Comparison of ENCODE assay signal across 10 cellular contexts in genomic region chr3:184757010-184757651, GRCh38. TPM values are rescaled to one million over a fixed set of nuclear protein-coding genes. Genes with fewer than 3 reads are reported as not detected.
DNase-seq lines count a peak whose midpoint lies in the region; ATAC-seq and TF ChIP-seq lines count a peak whose summit lies in the region.
"Had no signal": no experiment of that assay in that cellular context is flagged by ENCODE, and none has a peak within 500 bp of the region (broad histone marks: within the 10 kb centered on the region; RNA-seq: fewer than 3 reads in every experiment).

No MANE protein-coding gene starts in this region.

- 58% methylated on average over 17 of the region's 17 CpGs for WGBS in esophagus muscularis mucosa

- peak overlapping the region in 3 of 4 donors; percentile 1 to 38 (median 19) for H3K4me3 ChIP-seq in esophagus muscularis mucosa
- H3K4me3 ChIP-seq: pancreas had no signal

- H3K4me1 Mint-ChIP-seq in nephron progenitor cell (peaks cover 64% of the 10 kb centered on the region), endothelial cell (ENCODE audit: unreplicated experiment) (peaks cover 8% of the 10 kb centered on the region)

- H3K27ac ChIP-seq in esophagus muscularis mucosa (replicated peaks in 1 of 4), result peak overlapping the region; percentile 52 to 76 (median 62)

- H3K4me3 Mint-ChIP-seq in nephron progenitor cell (peak overlapping the region; percentile 58), endothelial cell (ENCODE audit: unreplicated experiment) (no peak overlapping the region)

- H3K36me3 ChIP-seq in esophagus muscularis mucosa, result no peaks in the 10 kb centered on the region
- H3K36me3 ChIP-seq: pancreas had no signal

- no peak for TF ChIP-seq EP300 in esophagus muscularis mucosa (IDR thresholded peaks at IDR 0.05)

- ATAC-seq in GM18868 (IDR thresholded peaks at IDR 0.05; ENCODE audit: unreplicated experiment), result no peak

- DNase-seq in AG08395 (ENCODE audit: low spot score), result peak; percentile 94
- DNase-seq in NCI-H460 (ENCODE audit: extremely low read depth, low read depth), result peak; percentile 9
- no peak for DNase-seq in esophagus muscularis mucosa (ENCODE audit: extremely low spot score)
- peak; percentile 45 for DNase-seq in nephron progenitor cell
- DNase-seq in endothelial cell (ENCODE audit: low spot score), result no peak
- no peak for DNase-seq in RKO (ENCODE audit: low spot score)
- no peak for DNase-seq in glomerular visceral epithelial cell (ENCODE audit: extremely low spot score)
- DNase-seq: DND-41, pancreas had no signal

- no peaks in the 10 kb centered on the region for H3K9me3 ChIP-seq in esophagus muscularis mucosa
- H3K9me3 ChIP-seq: pancreas had no signal

- peak overlapping the region; percentile 55 for H3K27ac Mint-ChIP-seq in nephron progenitor cell
- no peak overlapping the region for H3K27ac Mint-ChIP-seq in endothelial cell (ENCODE audit: unreplicated experiment)

- H3K4me1 ChIP-seq in esophagus muscularis mucosa, result peaks cover 7 to 44% (median 39%) of the 10 kb centered on the region in 4 donors

- H3K27me3 ChIP-seq in esophagus muscularis mucosa, result no peaks in the 10 kb centered on the region
- H3K27me3 ChIP-seq: pancreas had no signal

- H3K36me3 Mint-ChIP-seq in nephron progenitor cell (ENCODE audit: low read depth), result no peaks in the 10 kb centered on the region
- H3K36me3 Mint-ChIP-seq in endothelial cell (ENCODE audit: low read depth, unreplicated experiment), result no peaks in the 10 kb centered on the region

- intact Hi-C loops in esophagus muscularis mucosa (cut with DNase I), result no loop called here

- peaks cover 5% of the 10 kb centered on the region for H3K9me3 Mint-ChIP-seq in nephron progenitor cell
- no peaks in the 10 kb centered on the region for H3K9me3 Mint-ChIP-seq in endothelial cell (ENCODE audit: unreplicated experiment)

- no peak for TF ChIP-seq CTCF in esophagus muscularis mucosa (IDR thresholded peaks at IDR 0.05)
- no peak for TF ChIP-seq CTCF in nephron progenitor cell (IDR thresholded peaks at IDR 0.05)
- no peak for TF ChIP-seq CTCF in endothelial cell (IDR thresholded peaks at IDR 0.05; ENCODE audit: unreplicated experiment)

- no peak for TF ChIP-seq POLR2A in esophagus muscularis mucosa (IDR thresholded peaks at IDR 0.05; ENCODE audit: low read depth)

- H3K27me3 Mint-ChIP-seq in nephron progenitor cell (ENCODE audit: low read depth, poor library complexity), result peaks cover 18% of the 10 kb centered on the region
- H3K27me3 Mint-ChIP-seq in endothelial cell (ENCODE audit: unreplicated experiment), result peaks cover 12% of the 10 kb centered on the region

RNA-seq across cellular contexts. Expression of gene MAGEF1, which starts 45.3 kb away (rescaled TPM):
- 13.1 and 13.6 TPM in 2 replicates for total RNA-seq in NCI-H460 (2014; rRNA removed; shearing (Covaris generic))
- 20.2 and 29.0 TPM in 2 replicates for polyA plus RNA-seq in NCI-H460 (2014; cell fraction: nucleus; rRNA removed)
- total RNA-seq in esophagus muscularis mucosa, result 10 to 100 TPM; 23.5 to 50.9 (median 34.1) TPM
- 22.9 TPM for total RNA-seq in endothelial cell (ENCODE audit: unreplicated experiment)

RNA-seq across cellular contexts. Expression of gene VPS8, which starts 54.8 kb away (rescaled TPM):
- total RNA-seq in NCI-H460 (2014; rRNA removed; shearing (Covaris generic)), result 23.1 and 25.1 TPM in 2 replicates
- polyA plus RNA-seq in NCI-H460 (2014; cell fraction: nucleus; rRNA removed), result 14.1 and 21.2 TPM in 2 replicates
- 10 to 100 TPM; 31.0 to 39.0 (median 32.6) TPM for total RNA-seq in esophagus muscularis mucosa
- total RNA-seq in endothelial cell (ENCODE audit: unreplicated experiment), result 59.8 TPM

Comparison
In these comparisons a context has a peak if more than half of its experiments do, and no peak if none do; other contexts are left out.
1. DNase-seq: peak in AG08395 (single experiment), NCI-H460 (single experiment) and nephron progenitor cell (single experiment); none in esophagus muscularis mucosa (single experiment), endothelial cell (single experiment), RKO (single experiment) and glomerular visceral epithelial cell (single experiment).